In the genomic region with DNA sequence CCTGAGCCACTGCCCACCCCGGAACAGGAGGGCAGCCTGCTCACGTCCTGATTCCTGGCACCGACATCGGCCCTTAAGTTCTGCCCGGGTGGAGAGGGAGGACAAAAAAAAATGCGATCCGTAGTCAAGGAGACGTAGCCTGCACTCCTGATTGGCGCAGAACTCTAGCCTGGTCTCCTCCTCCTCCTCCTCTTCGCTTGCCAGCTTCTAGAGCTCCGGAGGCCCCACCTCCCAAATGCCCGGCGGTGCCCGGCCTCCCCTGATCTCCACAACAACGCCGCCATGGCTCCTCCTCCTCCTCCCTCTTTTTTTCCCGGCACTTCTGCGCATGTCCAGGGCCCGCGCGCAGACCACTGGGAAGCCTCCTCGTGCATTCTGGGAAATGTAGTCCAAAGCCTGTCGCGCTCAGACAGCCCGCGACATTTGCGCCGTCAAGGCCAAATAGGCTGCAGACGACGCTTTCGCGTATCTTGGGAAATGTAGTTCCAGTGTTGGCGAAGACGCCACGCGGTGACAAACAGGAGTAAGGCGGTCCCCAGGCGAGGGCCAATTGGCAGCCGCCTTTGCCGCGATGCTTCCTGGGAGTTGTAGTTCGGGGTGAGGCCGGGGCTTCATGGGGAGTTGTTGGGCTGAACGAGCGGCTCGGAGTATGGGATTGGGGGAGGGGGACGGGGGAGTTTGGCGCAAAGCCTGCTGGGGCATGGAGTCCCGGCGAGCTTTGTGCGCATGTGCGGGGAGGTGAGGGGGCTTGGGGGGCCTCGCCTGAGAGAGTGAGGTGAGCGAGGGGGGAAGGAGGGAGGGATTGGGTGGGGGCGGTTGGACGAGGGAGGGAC, we compare ENCODE assay signal across 8 cellular contexts. TPM values are rescaled to one million over a fixed set of nuclear protein-coding genes. Genes with fewer than 3 reads are reported as not detected.
DNase-seq lines count a peak whose midpoint lies in the region; ATAC-seq and TF ChIP-seq lines count a peak whose summit lies in the region.

Gene ZNF444 (plus strand): TSS at position 705 of the 833 bp plus-strand sequence. CDS start 5,625 bp downstream, outside the sequence.

- TF ChIP-seq CTCF in DOHH2 (IDR thresholded peaks at IDR 0.05; ENCODE audit: low read depth, low read length, poor library complexity, severe bottlenecking) = no peak
- TF ChIP-seq CTCF in GM23338 (conservative IDR thresholded peaks at IDR 0.05; ENCODE audit: low read depth in 2 of 2) = no peak
- TF ChIP-seq CTCF in RWPE1 (conservative IDR thresholded peaks at IDR 0.05; ENCODE audit: low read depth) = no peak

- DNase-seq in GM23338 (ENCODE audit: low spot score) = peak; percentile 99
- DNase-seq in LHCN-M2 (ENCODE audit: low read depth) = peak; percentile 99
- peak; percentile 98 for DNase-seq in RWPE1 (ENCODE audit: low spot score)
- peak; percentile 100 for DNase-seq in fibroblast of gingiva (ENCODE audit: low read depth)
- DNase-seq in naive B cell = peak; percentile 99

- CTCF ChIA-PET in RWPE1 (lab: Yijun Ruan, JAX) = interaction anchor here (0.6 kb wide), 1 partner anchor 123 kb away, joined by 5 read pairs; no protein-coding TSS in a partner anchor

- H3K79me2 ChIP-seq in DOHH2 (ENCODE audit: control insufficient read depth, low read length) = peaks cover 47% of the 10 kb centered on the region
- H3K79me2 ChIP-seq in GM23338 (replicated peaks; ENCODE audit: insufficient read depth) = peaks cover 39% of the 10 kb centered on the region

- peak within 1 kb of the TSS; percentile 97 for H3K27ac Mint-ChIP-seq in GM23338
- peak within 1 kb of the TSS; percentile 98 for H3K27ac Mint-ChIP-seq in activated T-helper 17 cell treated with anti-CD3 and anti-CD28 coated beads, Interleukin-2, amount 50 U/mL, for 72 hours
- H3K27ac Mint-ChIP-seq in naive B cell = peak within 1 kb of the TSS; percentile 94 to 98 (median 96)
- peak within 1 kb of the TSS; percentile 89 for H3K27ac Mint-ChIP-seq in stimulated activated memory B cell treated with anti-CD40 and anti-IgM and Interleukin-4, amounts not matched to agents 10 μg/mL and 1 μg/mL and 100 μg/mL, for 72 hours

- H3K36me3 Mint-ChIP-seq in GM23338 (ENCODE audit: low read depth) = no peaks in the 10 kb centered on the region
- H3K36me3 Mint-ChIP-seq in activated T-helper 17 cell treated with anti-CD3 and anti-CD28 coated beads, Interleukin-2, amount 50 U/mL, for 72 hours (ENCODE audit: low read depth) = peaks cover 5% of the 10 kb centered on the region
- H3K36me3 Mint-ChIP-seq in naive B cell = no peaks in the 10 kb centered on the region
- no peaks in the 10 kb centered on the region for H3K36me3 Mint-ChIP-seq in stimulated activated memory B cell treated with anti-CD40 and anti-IgM and Interleukin-4, amounts not matched to agents 10 μg/mL and 1 μg/mL and 100 μg/mL, for 72 hours

- peak within 1 kb of the TSS; percentile 87 for H3K4me2 ChIP-seq in DOHH2 (ENCODE audit: low read length)
- peak within 1 kb of the TSS; percentile 92 for H3K4me2 ChIP-seq in GM23338

- H3K4me1 Mint-ChIP-seq in GM23338 (peaks cover 38% of the 10 kb centered on the region), naive B cell (peaks cover 37 to 48% (median 43%) of the 10 kb centered on the region in 3 donors)
- H3K4me1 Mint-ChIP-seq in activated T-helper 17 cell treated with anti-CD3 and anti-CD28 coated beads, Interleukin-2, amount 50 U/mL, for 72 hours = peaks cover 21% of the 10 kb centered on the region
- peaks cover 44% of the 10 kb centered on the region for H3K4me1 Mint-ChIP-seq in stimulated activated memory B cell treated with anti-CD40 and anti-IgM and Interleukin-4, amounts not matched to agents 10 μg/mL and 1 μg/mL and 100 μg/mL, for 72 hours

- H3K4me1 ChIP-seq in DOHH2 (ENCODE audit: control insufficient read depth, low read length) (peaks cover 18% of the 10 kb centered on the region), GM23338 (ENCODE audit: insufficient read depth) (peaks cover 29% of the 10 kb centered on the region)

- peak; percentile 92 for ATAC-seq in GM23338
- peak; percentile 92 for ATAC-seq in activated T-helper 17 cell treated with anti-CD3 and anti-CD28 coated beads, Interleukin-2, amount 50 U/mL, for 72 hours (replicated peaks)
- ATAC-seq in naive B cell (ENCODE audit: low read depth in 2 of 2) = peak; percentile 91
- ATAC-seq in stimulated activated memory B cell treated with anti-CD40 and anti-IgM and Interleukin-4, amounts not matched to agents 10 μg/mL and 1 μg/mL and 100 μg/mL, for 72 hours = peak; percentile 96

- peak within 1 kb of the TSS; percentile 69 for H2AFZ ChIP-seq in GM23338

- H3K36me3 ChIP-seq in DOHH2 (ENCODE audit: control insufficient read depth, low read length) = no peaks in the 10 kb centered on the region
- no peaks in the 10 kb centered on the region; the same call in 1 of the 2 replicates for H3K36me3 ChIP-seq in GM23338 (ENCODE audit: insufficient read depth)

- H3K27ac ChIP-seq in DOHH2 (ENCODE audit: low read depth, low read length) (peak within 1 kb of the TSS; percentile 40), GM23338 (ENCODE audit: low read depth) (peak within 1 kb of the TSS; percentile 79), RWPE1 (peak within 1 kb of the TSS; percentile 89)

- H4K20me1 ChIP-seq in DOHH2 (ENCODE audit: control insufficient read depth, insufficient read depth, low read depth, low read length) (no peaks in the 10 kb centered on the region), GM23338 (replicated peaks; ENCODE audit: insufficient read depth) (peaks cover 7% of the 10 kb centered on the region; the same call in 1 of the 2 replicates)

- no peaks in the 10 kb centered on the region for H3F3A ChIP-seq in DOHH2 (ENCODE audit: control insufficient read depth, insufficient read depth)
- peaks cover 12% of the 10 kb centered on the region for H3F3A ChIP-seq in GM23338 (replicated peaks; ENCODE audit: low read depth)

- peaks cover 13% of the 10 kb centered on the region for H3K27me3 Mint-ChIP-seq in GM23338 (ENCODE audit: insufficient read depth, low read depth, poor library complexity)
- H3K27me3 Mint-ChIP-seq in activated T-helper 17 cell treated with anti-CD3 and anti-CD28 coated beads, Interleukin-2, amount 50 U/mL, for 72 hours = no peaks in the 10 kb centered on the region
- H3K27me3 Mint-ChIP-seq in naive B cell = no peaks in the 10 kb centered on the region
- H3K27me3 Mint-ChIP-seq in stimulated activated memory B cell treated with anti-CD40 and anti-IgM and Interleukin-4, amounts not matched to agents 10 μg/mL and 1 μg/mL and 100 μg/mL, for 72 hours = no peaks in the 10 kb centered on the region

- H3K4me3 ChIP-seq in DOHH2 (ENCODE audit: low read length) (peak within 1 kb of the TSS; percentile 90), GM23338 (peak within 1 kb of the TSS; percentile 80)

- no peaks in the 10 kb centered on the region; the same call in 2 of the 3 replicates for H3K9me3 Mint-ChIP-seq in GM23338
- H3K9me3 Mint-ChIP-seq in activated T-helper 17 cell treated with anti-CD3 and anti-CD28 coated beads, Interleukin-2, amount 50 U/mL, for 72 hours = no peaks in the 10 kb centered on the region
- no peaks in the 10 kb centered on the region for H3K9me3 Mint-ChIP-seq in naive B cell
- H3K9me3 Mint-ChIP-seq in stimulated activated memory B cell treated with anti-CD40 and anti-IgM and Interleukin-4, amounts not matched to agents 10 μg/mL and 1 μg/mL and 100 μg/mL, for 72 hours = no peaks in the 10 kb centered on the region

- H3K4me3 Mint-ChIP-seq in GM23338 (peak within 1 kb of the TSS; percentile 78), naive B cell (peak within 1 kb of the TSS; percentile 93 to 99 (median 96))
- peak within 1 kb of the TSS; percentile 98 for H3K4me3 Mint-ChIP-seq in activated T-helper 17 cell treated with anti-CD3 and anti-CD28 coated beads, Interleukin-2, amount 50 U/mL, for 72 hours
- peak within 1 kb of the TSS; percentile 85 for H3K4me3 Mint-ChIP-seq in stimulated activated memory B cell treated with anti-CD40 and anti-IgM and Interleukin-4, amounts not matched to agents 10 μg/mL and 1 μg/mL and 100 μg/mL, for 72 hours

- POLR2A ChIA-PET in RWPE1 (lab: Yijun Ruan, JAX; ENCODE audit: low non-redundant PET) = interaction anchor here (0.6 kb wide), 1 partner anchor 75 kb away, joined by 3 read pairs; no protein-coding TSS in a partner anchor

- no peaks in the 10 kb centered on the region for H3K27me3 ChIP-seq in DOHH2 (ENCODE audit: control insufficient read depth, low read length)
- H3K27me3 ChIP-seq in GM23338 (ENCODE audit: insufficient read depth) = no peaks in the 10 kb centered on the region

- H3K9me3 ChIP-seq in DOHH2 (ENCODE audit: control insufficient read depth, insufficient read depth, low read length) = no peaks in the 10 kb centered on the region

- H3K9me2 ChIP-seq in DOHH2 (replicated peaks; ENCODE audit: control insufficient read depth, low read length) (no peaks in the 10 kb centered on the region), GM23338 (ENCODE audit: insufficient read depth) (no peaks in the 10 kb centered on the region)

TF ChIP-seq in GM23338, 12 proteins besides CTCF, POLR2A, EP300 and RAD21 (continues in another document):
- peak; percentile 99 for TF ChIP-seq ETS1 (IDR thresholded peaks at IDR 0.05)
- TF ChIP-seq POLR2AphosphoS5 (IDR thresholded peaks at IDR 0.05; ENCODE audit: low read depth) = peak; percentile 55
- TF ChIP-seq CREB1 (CRISPR knock-in tag; IDR thresholded peaks at IDR 0.05; ENCODE audit: low read depth) = peak; percentile 92
- TF ChIP-seq ZNF331 (CRISPR knock-in tag; IDR thresholded peaks at IDR 0.05; ENCODE audit: low read depth) = no peak

RNA-seq across cellular contexts. Expression of gene ZNF444, which starts in this region (rescaled TPM):
- total RNA-seq in GM23338 (2014; rRNA removed; shearing (Covaris generic)) = 58.5 and 60.5 TPM in 2 replicates
- polyA plus RNA-seq in GM23338 (2016; fragmentation: Nextera tagmentation; extraction: Ambion mirVana) (23.6 and 25.1 TPM in 2 replicates), naive B cell (ENCODE audit: low read depth in 6 of 6) (10 to 100 TPM in 5 of 6 donors, 1 to 10 TPM in 1; 9.7 to 24.6 (median 13.1) TPM)
- 35.4 and 42.6 TPM in 2 replicates for total RNA-seq in LHCN-M2 (2014; rRNA removed)
- polyA plus RNA-seq in LHCN-M2 (2012) = 18.4 TPM
- 10 to 100 TPM; 22.8 to 29.2 TPM for total RNA-seq in activated T-helper 17 cell treated with anti-CD3 and anti-CD28 coated beads, Interleukin-2, amount 50 U/mL, for 72 hours

Comparison
In these comparisons a context has a peak if more than half of its experiments do, and no peak if none do; other contexts are left out.
1. Peak in every context shown above with its lines: DNase-seq, ATAC-seq, H3K4me3 ChIP-seq and H3K27ac ChIP-seq.